Comparison of ENCODE assay signal across 1 cellular context in the genomic region with DNA sequence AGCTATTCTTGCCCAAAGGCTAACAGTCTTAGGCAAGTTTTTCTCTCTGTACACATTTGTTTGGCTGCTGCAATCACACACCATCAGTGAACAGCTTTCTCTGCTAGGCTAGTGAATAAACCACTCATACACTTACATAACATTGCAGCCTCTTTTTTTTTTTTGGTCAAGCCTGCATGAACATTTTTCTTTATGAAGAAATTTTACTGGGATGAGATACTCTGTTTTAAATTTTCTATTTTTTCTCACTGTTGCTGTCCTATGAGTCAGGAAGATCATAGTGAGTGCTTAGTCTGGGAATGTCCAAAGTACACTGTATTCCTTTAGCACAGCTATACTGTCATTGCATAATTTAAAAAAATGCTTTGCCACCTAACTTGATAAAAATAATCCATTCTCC.
TF ChIP-seq lines count a peak whose summit lies in the region.

No MANE protein-coding gene starts in this region.

TF ChIP-seq in HepG2, 621 proteins besides CTCF, POLR2A, EP300 and RAD21 (continued from another document):
- TF ChIP-seq, protein P1, sequence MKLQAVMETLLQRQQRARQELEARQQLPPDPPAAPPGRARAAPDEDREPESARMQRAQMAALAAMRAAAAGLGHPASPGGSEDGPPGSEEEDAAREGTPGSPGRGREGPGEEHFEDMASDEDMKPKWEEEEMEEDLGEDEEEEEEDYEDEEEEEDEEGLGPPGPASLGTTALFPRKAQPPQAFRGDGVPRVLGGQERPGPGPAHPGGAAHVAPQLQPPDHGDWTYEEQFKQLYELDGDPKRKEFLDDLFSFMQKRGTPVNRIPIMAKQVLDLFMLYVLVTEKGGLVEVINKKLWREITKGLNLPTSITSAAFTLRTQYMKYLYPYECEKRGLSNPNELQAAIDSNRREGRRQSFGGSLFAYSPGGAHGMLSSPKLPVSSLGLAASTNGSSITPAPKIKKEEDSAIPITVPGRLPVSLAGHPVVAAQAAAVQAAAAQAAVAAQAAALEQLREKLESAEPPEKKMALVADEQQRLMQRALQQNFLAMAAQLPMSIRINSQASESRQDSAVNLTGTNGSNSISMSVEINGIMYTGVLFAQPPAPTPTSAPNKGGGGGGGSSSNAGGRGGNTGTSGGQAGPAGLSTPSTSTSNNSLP (IDR thresholded peaks at IDR 0.05; ENCODE audit: low read depth, low read length) = peak; percentile 24; the same call in 1 of the 2 replicates
- TF ChIP-seq HNF4A (CRISPR knock-in tag; IDR thresholded peaks at IDR 0.05) = 0 out of 2 replicates have a peak, but pooled peaks have one; percentile 29
- no peak for TF ChIP-seq ZNF746 (CRISPR knock-in tag; IDR thresholded peaks at IDR 0.05)
